ENCODE assay signal across 24 cellular contexts in genomic region chr14:72565200-72565599, GRCh38.
A peak's percentile ranks its signal among the peaks of the same experiment; 100 is the strongest.
DNase-seq lines count a peak whose midpoint lies in the region; ATAC-seq, FAIRE-seq and TF ChIP-seq lines count a peak whose summit lies in the region.
"Had no signal": no experiment of that assay in that cellular context is flagged by ENCODE, and none has a peak within 500 bp of the region (broad histone marks: within the 10 kb centered on the region; RNA-seq: fewer than 3 reads in every experiment).

No MANE protein-coding gene starts in this region.

- H3K9ac ChIP-seq in HepG2 (ENCODE audit: insufficient read depth, low read depth, low read length) (no peak overlapping the region), PC-3 (ENCODE audit: low read length) (no peak overlapping the region)

- 73% methylated on average over 3 of the region's 7 CpGs for WGBS in HepG2 (ENCODE audit: low lambda C conversion rate)
- WGBS in right lobe of liver (ENCODE audit: insufficient coverage, low coverage, low lambda C conversion rate, missing lambda C conversion rate) = 40% methylated on average over 1 of the region's 7 CpGs

- POLR2A ChIA-PET in HepG2 (lab: Yijun Ruan, JAX) = no interaction called here
- POLR2A ChIA-PET in PC-3 (lab: Charles Lee; ENCODE audit: unreplicated experiment) = interaction anchor here (0.6 kb wide), 1 partner anchor 329 kb away, joined by 3 read pairs; no protein-coding TSS in a partner anchor

- H3K27ac ChIP-seq in HepG2 (ENCODE audit: extremely low read length, insufficient read depth, low read length) (no peak overlapping the region), right lobe of liver (no peak overlapping the region), PC-3 (ENCODE audit: low read length) (no peak overlapping the region)
- H3K27ac ChIP-seq: esophagus squamous epithelium, Peyer's patch, thyroid gland had no signal

- H3F3A ChIP-seq in PC-3 (ENCODE audit: low read length, unreplicated experiment) = no peaks in the 10 kb centered on the region

- in situ Hi-C loops in HepG2 (cut with HindIII; ENCODE audit: extremely low pct_ligation_motif_present, low pct_unique_long_range_greater_than_20kb) = no loop called here

- TF ChIP-seq EP300 in HepG2 (IDR thresholded peaks at IDR 0.05; ENCODE audit: low read depth in 2 of 2, low read length in 2 of 2) (no peak), HepG2 (CRISPR knock-in tag; IDR thresholded peaks at IDR 0.05; ENCODE audit: borderline replicate concordance) (no peak)

- TF ChIP-seq POLR2A in HepG2 (IDR thresholded peaks at IDR 0.05; ENCODE audit: insufficient read depth in 1 of 2, low read depth in 2 of 2, low read length in 2 of 2) = no peak
- no peak for TF ChIP-seq POLR2A in right lobe of liver (IDR thresholded peaks at IDR 0.05)

- no peak overlapping the region for H3K4me2 ChIP-seq in HepG2 (ENCODE audit: low read depth, low read length)
- no peak overlapping the region for H3K4me2 ChIP-seq in PC-3 (ENCODE audit: low read length)
- H3K4me2 ChIP-seq: GM23338 had no signal

- TF ChIP-seq RAD21 in HepG2 (CRISPR knock-in tag; IDR thresholded peaks at IDR 0.05) = no peak

- BruUV-seq in HepG2 (replicated peaks; lab: Mats Ljungman, UMichigan) (no TSS peak), PC-3 (replicated peaks; lab: Mats Ljungman, UMichigan) (no TSS peak)

- H3K4me3 ChIP-seq in HepG2 (replicated peaks in 1 of 3; ENCODE audit: insufficient read depth in 1 of 3, low read depth in 2 of 3, low read length in 3 of 3) = no peak overlapping the region
- no peak overlapping the region for H3K4me3 ChIP-seq in right lobe of liver
- H3K4me3 ChIP-seq in PC-3 (ENCODE audit: low read length) = no peak overlapping the region
- H3K4me3 ChIP-seq: esophagus squamous epithelium, GM23338, Peyer's patch, thyroid gland had no signal

- TF ChIP-seq CTCF in HepG2 (CRISPR knock-in tag; IDR thresholded peaks at IDR 0.05) = no peak
- TF ChIP-seq CTCF in right lobe of liver (IDR thresholded peaks at IDR 0.05) = no peak
- TF ChIP-seq CTCF in PC-3 (conservative IDR thresholded peaks at IDR 0.05; ENCODE audit: low read depth, low read length) = no peak

- no peaks in the 10 kb centered on the region for H3K9me2 ChIP-seq in PC-3 (replicated peaks; ENCODE audit: low read length)

- H3K4me1 ChIP-seq in HepG2 (ENCODE audit: insufficient read depth, low read length) (no peaks in the 10 kb centered on the region), right lobe of liver (peaks cover 0 to 14% (median 4%) of the 10 kb centered on the region in 4 donors), PC-3 (ENCODE audit: insufficient read depth, low read length) (no peaks in the 10 kb centered on the region)
- H3K4me1 ChIP-seq: esophagus squamous epithelium, Peyer's patch, thyroid gland had no signal

- H3K27me3 ChIP-seq in HepG2 (ENCODE audit: control insufficient read depth in 1 of 2, insufficient read depth in 2 of 2, low read length in 2 of 2) (peaks cover 5 to 29% of the 10 kb centered on the region in 2 experiments; a peak in 4 of 5 replicates), right lobe of liver (no peaks in the 10 kb centered on the region), PC-3 (ENCODE audit: low read length) (no peaks in the 10 kb centered on the region)
- H3K27me3 ChIP-seq: esophagus squamous epithelium, Peyer's patch, thyroid gland had no signal

- intact Hi-C loops in HepG2 (cut with micrococcal nuclease; ENCODE audit: unreplicated experiment) (no loop called here), right lobe of liver (cut with DNase I) (no loop called here), left cardiac atrium (cut with DNase I) (loop anchor here in 1 of 2 donors (5.0 kb wide), 2 partner anchors 47 to 67 kb away; no protein-coding TSS in a partner anchor), sciatic nerve (cut with DNase I) (no loop called here), PC-3 (cut with micrococcal nuclease) (no loop called here)

- H3K79me2 ChIP-seq in HepG2 (ENCODE audit: insufficient read depth, low read length) (no peaks in the 10 kb centered on the region), PC-3 (ENCODE audit: low read length) (no peaks in the 10 kb centered on the region)

- H3K36me3 ChIP-seq in HepG2 (replicated peaks in 1 of 2; ENCODE audit: control insufficient read depth in 1 of 2, insufficient read depth in 2 of 2, low read length in 2 of 2) (no peaks in the 10 kb centered on the region), right lobe of liver (no peaks in the 10 kb centered on the region), PC-3 (ENCODE audit: low read depth, low read length) (no peaks in the 10 kb centered on the region)
- H3K36me3 ChIP-seq: esophagus squamous epithelium, Peyer's patch, thyroid gland had no signal

- H2AFZ ChIP-seq in HepG2 (ENCODE audit: low read length) (no peak overlapping the region), PC-3 (ENCODE audit: low read length) (no peak overlapping the region)
- H2AFZ ChIP-seq: GM23338 had no signal

- no peaks in the 10 kb centered on the region for H3K9me3 ChIP-seq in HepG2 (ENCODE audit: low read length)
- no peaks in the 10 kb centered on the region for H3K9me3 ChIP-seq in right lobe of liver
- no peaks in the 10 kb centered on the region for H3K9me3 ChIP-seq in PC-3 (ENCODE audit: low read length)
- H3K9me3 ChIP-seq: esophagus squamous epithelium, Peyer's patch, thyroid gland had no signal

- H4K20me1 ChIP-seq in HepG2 (ENCODE audit: insufficient read depth, low read length) (no peaks in the 10 kb centered on the region), PC-3 (ENCODE audit: low read length) (no peaks in the 10 kb centered on the region)

- CTCF ChIA-PET in HepG2 (lab: Yijun Ruan, JAX; ENCODE audit: low intra/inter-chr PET ratio, low total read pairs) (no interaction called here), PC-3 (lab: Charles Lee) (no interaction called here)

- no peak for ATAC-seq in HepG2
- ATAC-seq in right lobe of liver = no peak
- peak; percentile 82 to 91 for ATAC-seq in left cardiac atrium
- ATAC-seq in sciatic nerve = peak; percentile 60
- no peak for ATAC-seq in GM21381 (IDR thresholded peaks at IDR 0.05; ENCODE audit: unreplicated experiment)
- ATAC-seq in PC-3 = no peak
- ATAC-seq: activated CD4-positive, alpha-beta T cell treated with anti-CD3 and anti-CD28 coated beads for 36 hours; activated T-cell treated with anti-CD3 and anti-CD28 coated beads, Interleukin-2, amount 50 U/mL, for 4 hours; CD8-positive, alpha-beta T cell; GM23338 had no signal

- no peak for FAIRE-seq in HepG2 (lab: Jason Lieb, UNC)
- FAIRE-seq: bronchial epithelial cell, G401.6 had no signal

- DNase-seq in HepG2 (ENCODE audit: low spot score) = no peak
- no peak for DNase-seq in right lobe of liver
- DNase-seq in left cardiac atrium = peak; percentile 57
- DNase-seq in sciatic nerve (ENCODE audit: low spot score) = no peak
- no peak for DNase-seq in iPS-NIHi7 (ENCODE audit: extremely low spot score)
- DNase-seq in activated CD4-positive, alpha-beta T cell treated with anti-CD3 and anti-CD28 coated beads, Interleukin-2, amount 50 U/mL, for 4 hours = no peak
- no peak for DNase-seq in PC-3
- DNase-seq: activated CD4-positive, alpha-beta T cell treated with anti-CD3 and anti-CD28 coated beads for 36 hours; activated CD8-positive, alpha-beta memory T cell treated with anti-CD3 and anti-CD28 coated beads for 24 hours; activated T-cell treated with anti-CD3 and anti-CD28 coated beads, Interleukin-2, amount 50 U/mL, for 4 hours; CD8-positive, alpha-beta T cell; esophagus squamous epithelium; KG1; kidney glomerular epithelial cell; NCI-H146; NCI-H2171; nucleus accumbens; Peyer's patch; stimulated activated naive CD4-positive, alpha-beta T cell treated with Interleukin-2 at 50 U/mL for 16 hours; thyroid gland had no signal

TF ChIP-seq in HepG2, 621 proteins besides CTCF, POLR2A, EP300 and RAD21:
- TF ChIP-seq MAFF (IDR thresholded peaks at IDR 0.05; ENCODE audit: low read depth, low read length) (0 out of 2 replicates have a peak, but pooled peaks have one; percentile 8), SP5 (CRISPR knock-in tag; IDR thresholded peaks at IDR 0.05; ENCODE audit: borderline replicate concordance, low read depth) (no peak), MAFK (conservative IDR thresholded peaks at IDR 0.05 in 1 of 2, IDR thresholded peaks at IDR 0.05 in 1 of 2; ENCODE audit: low read length in 2 of 2) (0 out of 4 replicates have a peak, but pooled peaks of 1 of the 2 experiments have one; percentile 13)
TF ChIP-seq in HepG2: peak in this region for 2.

Comparison
In these comparisons a context has a peak if more than half of its experiments do, and no peak if none do; other contexts are left out.
1. ATAC-seq: peak in left cardiac atrium (2 of 2) and sciatic nerve (single experiment); none in HepG2 (single experiment), right lobe of liver (0 of 4), GM21381 (single experiment) and PC-3 (single experiment).